16 cellular contexts compared by ENCODE assay signal in genomic region chr20:58571942-58572666, GRCh38. TPM values are rescaled to one million over a fixed set of nuclear protein-coding genes. Genes with fewer than 3 reads are reported as not detected.
A peak's percentile ranks its signal among the peaks of the same experiment; 100 is the strongest.
DNase-seq lines count a peak whose midpoint lies in the region; ATAC-seq and TF ChIP-seq lines count a peak whose summit lies in the region.
"Had no signal": no experiment of that assay in that cellular context is flagged by ENCODE, and none has a peak within 500 bp of the region (broad histone marks: within the 10 kb centered on the region; RNA-seq: fewer than 3 reads in every experiment).

No MANE protein-coding gene starts in this region.

- H3K4me1 ChIP-seq in adipocyte (ENCODE audit: control insufficient read depth, insufficient read depth, low read length) (peaks cover 5% of the 10 kb centered on the region), spleen (no peaks in the 10 kb centered on the region)

- DNase-seq in ELR (ENCODE audit: low read depth) (peak; percentile 18), adipocyte (ENCODE audit: low read depth) (peak; percentile 64), iris pigment epithelial cell (ENCODE audit: low read depth) (peak; percentile 28), spleen (peak; percentile 5), SHP77 treated with DMSO at 0.1 percent for 48 hours (lab: John Stamatoyannopoulos, UW) (no peak), left cardiac atrium (no peak)
- DNase-seq in activated naive CD4-positive, alpha-beta T cell treated with anti-CD3 and anti-CD28 coated beads, Interleukin-2, amount 50 U/mL, for 72 hours (ENCODE audit: low spot score in 2 of 2) = no peak
- DNase-seq in activated CD4-positive, alpha-beta T cell treated with anti-CD3 and anti-CD28 coated beads, Interleukin-2, amount 50 U/mL, for 1 hour = no peak
- DNase-seq: activated CD4-positive, alpha-beta T cell treated with anti-CD3 and anti-CD28 coated beads for 1 hour; activated CD8-positive, alpha-beta memory T cell treated with anti-CD3 and anti-CD28 coated beads, Interleukin-2, amount 50 U/mL, for 48 hours; activated naive CD4-positive, alpha-beta T cell treated with anti-CD3 and anti-CD28 coated beads, Interleukin-2, amount 50 U/mL, for 16 hours; immature natural killer cell; MV-4-11; stimulated activated CD4-positive, alpha-beta T cell treated with anti-CD3 and anti-CD28 coated beads, Interleukin-15, amount 100 ng/mL, for 24 hours; T-helper 2 cell had no signal

- no peak overlapping the region for H3K27ac Mint-ChIP-seq in activated naive CD4-positive, alpha-beta T cell treated with anti-CD3 and anti-CD28 coated beads, Interleukin-2, amount 50 U/mL, for 72 hours
- H3K27ac Mint-ChIP-seq: immature natural killer cell had no signal

- ATAC-seq in activated naive CD4-positive, alpha-beta T cell treated with anti-CD3 and anti-CD28 coated beads, Interleukin-2, amount 50 U/mL, for 72 hours = no peak
- ATAC-seq in left cardiac atrium = no peak

- H3K36me3 ChIP-seq in adipocyte (ENCODE audit: control insufficient read depth, insufficient read depth, low read length, severe bottlenecking) (no peaks in the 10 kb centered on the region), spleen (no peaks in the 10 kb centered on the region)

- TF ChIP-seq CTCF in spleen (IDR thresholded peaks at IDR 0.05 in 8 of 11, conservative IDR thresholded peaks at IDR 0.05 in 3 of 11) = no peak

- no peaks in the 10 kb centered on the region for H3K36me3 Mint-ChIP-seq in activated naive CD4-positive, alpha-beta T cell treated with anti-CD3 and anti-CD28 coated beads, Interleukin-2, amount 50 U/mL, for 72 hours
- H3K36me3 Mint-ChIP-seq: immature natural killer cell had no signal

- intact Hi-C loops in spleen (cut with DNase I; ENCODE audit: low total_unique reads) (no loop called here), left cardiac atrium (cut with DNase I) (no loop called here)

- TF ChIP-seq POLR2A in spleen (IDR thresholded peaks at IDR 0.05) = no peak

- WGBS in spleen, 5 donors = 74 to 82% (median 78%) methylated on average over 19 of the region's 19 CpGs

- no peak overlapping the region for H3K9ac ChIP-seq in adipocyte (ENCODE audit: low read length)

- no peak overlapping the region for H3K27ac ChIP-seq in spleen

- no peaks in the 10 kb centered on the region for H3K9me3 Mint-ChIP-seq in activated naive CD4-positive, alpha-beta T cell treated with anti-CD3 and anti-CD28 coated beads, Interleukin-2, amount 50 U/mL, for 72 hours
- H3K9me3 Mint-ChIP-seq: immature natural killer cell had no signal

- H3K27me3 ChIP-seq in adipocyte (replicated peaks; ENCODE audit: control insufficient read depth, insufficient read depth, low read length) (peaks cover 14% of the 10 kb centered on the region), spleen (replicated peaks in 1 of 7) (peaks cover 0 to 55% (median under 1%) of the 10 kb centered on the region in 7 donors)

- H3K4me3 ChIP-seq in adipocyte (ENCODE audit: low read length) (no peak overlapping the region), spleen (no peak overlapping the region)
- H3K4me3 ChIP-seq: mucosa of descending colon had no signal

- H3K9me3 ChIP-seq in adipocyte (ENCODE audit: control insufficient read depth, low read length) (no peaks in the 10 kb centered on the region), spleen (no peaks in the 10 kb centered on the region)
- H3K9me3 ChIP-seq: mucosa of descending colon had no signal

RNA-seq across cellular contexts. Expression of gene APCDD1L, which starts 56.9 kb away (rescaled TPM):
- under 1 TPM in 1 of 7 donors, not detected in 6; 0.50 TPM for total RNA-seq in spleen
- under 1 TPM in 1 of 3 donors, not detected in 2; 0.03 TPM for polyA plus RNA-seq in spleen
- not detected for total RNA-seq in activated naive CD4-positive, alpha-beta T cell treated with anti-CD3 and anti-CD28 coated beads, Interleukin-2, amount 50 U/mL, for 72 hours
- 1 to 10 TPM in 1 of 2 donors, under 1 TPM in 1; 0.44 to 1.3 TPM for total RNA-seq in left cardiac atrium
- polyA plus RNA-seq: immature natural killer cell had no signal

Comparison
In these comparisons a context has a peak if more than half of its experiments do, and no peak if none do; other contexts are left out.
1. DNase-seq: peak in ELR (single experiment), adipocyte (single experiment), iris pigment epithelial cell (single experiment) and spleen (single experiment); none in activated naive CD4-positive, alpha-beta T cell treated with anti-CD3 and anti-CD28 coated beads, Interleukin-2, amount 50 U/mL, for 72 hours (0 of 2), activated CD4-positive, alpha-beta T cell treated with anti-CD3 and anti-CD28 coated beads, Interleukin-2, amount 50 U/mL, for 1 hour (single experiment), SHP77 treated with DMSO at 0.1 percent for 48 hours (single experiment) and left cardiac atrium (single experiment).